19 cellular contexts compared by ENCODE assay signal in genomic region chr7:93108003-93108402, GRCh38.
"Had no signal": no experiment of that assay in that cellular context is flagged by ENCODE, and none has a peak within 500 bp of the region (broad histone marks: within the 10 kb centered on the region; RNA-seq: fewer than 3 reads in every experiment).

No MANE protein-coding gene starts in this region.

- H3K9ac ChIP-seq: SK-N-SH had no signal

- H3K9me3 ChIP-seq: MG63 had no signal

- H3K27me3 ChIP-seq: MG63 had no signal

- H3K4me3 ChIP-seq: MG63 had no signal

- DNase-seq: Karpas-422, KG1, MG63, NCI-H1092 treated with DMSO at 0.1 percent for 48 hours, NCI-H1436, NCI-H187, NCI-H2029, NCI-H2081 treated with DMSO at 0.1 percent for 48 hours, NCI-H2171, NCI-H226, NCI-H446, NCI-H510A, NCI-H524 treated with DMSO at 0.1 percent for 48 hours, NCI-H69, NCI-H774, Right ventricle myocardium superior, RPMI8226, SIG-M5, SK-N-SH had no signal
